Comparison of ENCODE assay signal across 23 cellular contexts in the genomic region with DNA sequence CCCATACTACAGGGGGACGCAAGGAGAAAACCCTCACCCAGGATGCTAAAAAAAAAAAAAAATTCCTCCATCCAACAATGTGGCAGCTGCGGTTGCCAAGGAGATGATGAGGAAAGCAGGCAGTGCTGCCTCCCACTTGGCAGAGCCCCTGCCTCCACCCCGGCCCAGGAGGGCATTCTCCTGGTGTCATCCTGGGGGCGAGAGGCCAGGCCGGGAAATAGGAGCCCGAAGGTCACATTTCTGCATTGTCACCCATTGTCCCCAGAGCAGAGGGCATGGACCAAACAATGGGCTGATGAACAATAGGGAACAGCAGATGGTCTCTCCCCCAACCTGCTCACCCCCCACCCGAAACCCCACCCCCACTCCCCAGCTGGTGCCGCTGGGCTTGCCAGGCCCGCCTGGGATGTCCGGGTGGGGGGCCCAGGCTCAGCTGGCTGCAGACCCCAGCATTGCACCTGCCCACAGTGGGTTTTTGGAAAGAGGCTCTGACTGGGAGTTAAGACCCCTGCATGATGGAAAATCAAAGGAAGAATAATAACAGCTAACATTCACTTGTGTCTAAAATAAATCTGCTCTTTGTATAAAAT. TPM values are rescaled to one million over a fixed set of nuclear protein-coding genes. Genes with fewer than 3 reads are reported as not detected.
DNase-seq lines count a peak whose midpoint lies in the region; ATAC-seq, FAIRE-seq and TF ChIP-seq lines count a peak whose summit lies in the region.
"Had no signal": no experiment of that assay in that cellular context is flagged by ENCODE, and none has a peak within 500 bp of the region (broad histone marks: within the 10 kb centered on the region; RNA-seq: fewer than 3 reads in every experiment).

No MANE protein-coding gene starts in this region.

- peaks cover 0 to 5% of the 10 kb centered on the region in 2 donors for H3K27me3 ChIP-seq in uterus
- H3K27me3 ChIP-seq: ascending aorta, vagina had no signal

- H3K36me3 ChIP-seq in uterus (no peaks in the 10 kb centered on the region), kidney (ENCODE audit: control insufficient read depth in 1 of 2, insufficient read depth in 2 of 2, low read length in 2 of 2) (no peaks in the 10 kb centered on the region)
- H3K36me3 ChIP-seq: ascending aorta, gastroesophageal sphincter, vagina had no signal

- H3K4me3 ChIP-seq in uterus (no peak overlapping the region), kidney (ENCODE audit: low read length in 2 of 2) (no peak overlapping the region)
- H3K4me3 ChIP-seq: ascending aorta, gastroesophageal sphincter, SK-N-MC, vagina had no signal

- intact Hi-C loops in uterus (cut with DNase I; ENCODE audit: low total_unique reads), result no loop called here
- intact Hi-C loops in kidney (cut with DNase I), result no loop called here

- DNase-seq in D341Med (ENCODE audit: low spot score) (peak; percentile 47), NCI-H2227 treated with DMSO at 0.1 percent for 48 hours (lab: John Stamatoyannopoulos, UW) (peak; percentile 16), glutamatergic neuron (no peak), occipital lobe (lab: John Stamatoyannopoulos, UW) (peak; percentile 62), uterus (no peak), chondrocyte (ENCODE audit: low spot score) (no peak), kidney (no peak)
- DNase-seq: activated CD4-positive, alpha-beta T cell treated with anti-CD3 and anti-CD28 coated beads, Interleukin-2, amount 10 ng/mL, durations not matched to agents 7 days and 5 days; activated CD8-positive, alpha-beta memory T cell treated with anti-CD3 and anti-CD28 coated beads, Interleukin-2, amount 50 U/mL, for 48 hours; immature natural killer cell; mammary epithelial cell; NCI-H187; NCI-H774; right cardiac atrium; stimulated activated naive CD8-positive, alpha-beta T cell treated with anti-CD3 and anti-CD28 coated beads, Interleukin-15, amount 100 ng/mL, for 72 hours had no signal

- H3K4me1 Mint-ChIP-seq in glutamatergic neuron (ENCODE audit: low read depth, unreplicated experiment) (peaks cover 19% of the 10 kb centered on the region), chondrocyte (ENCODE audit: low read depth) (no peaks in the 10 kb centered on the region)
- H3K4me1 Mint-ChIP-seq: activated CD4-positive, alpha-beta T cell treated with anti-CD3 and anti-CD28 coated beads, Interleukin-2, amount 10 ng/mL, durations not matched to agents 7 days and 5 days; immature natural killer cell; stimulated activated naive CD8-positive, alpha-beta T cell treated with anti-CD3 and anti-CD28 coated beads, Interleukin-15, amount 100 ng/mL, for 72 hours had no signal

- no peak for FAIRE-seq in kidney (lab: Jason Lieb, UNC)
- FAIRE-seq: colon had no signal

- H3K9me3 Mint-ChIP-seq in glutamatergic neuron (ENCODE audit: unreplicated experiment), result no peaks in the 10 kb centered on the region
- no peaks in the 10 kb centered on the region for H3K9me3 Mint-ChIP-seq in chondrocyte (ENCODE audit: low read depth)
- H3K9me3 Mint-ChIP-seq: activated CD4-positive, alpha-beta T cell treated with anti-CD3 and anti-CD28 coated beads, Interleukin-2, amount 10 ng/mL, durations not matched to agents 7 days and 5 days; immature natural killer cell; natural killer cell treated with Interleukin-12 subunit alpha and Interleukin-12 subunit beta and Interleukin-15 and Interleukin-18, amount 100 ng/mL, for 72 hours; stimulated activated naive CD8-positive, alpha-beta T cell treated with anti-CD3 and anti-CD28 coated beads, Interleukin-15, amount 100 ng/mL, for 72 hours had no signal

- no peak for ATAC-seq in HG02763 (IDR thresholded peaks at IDR 0.05; ENCODE audit: unreplicated experiment)
- ATAC-seq: gastroesophageal sphincter; natural killer cell treated with Interleukin-12 subunit alpha and Interleukin-12 subunit beta and Interleukin-15 and Interleukin-18, amount 100 ng/mL, for 72 hours; Panc1; right cardiac atrium; stimulated activated naive CD8-positive, alpha-beta T cell treated with anti-CD3 and anti-CD28 coated beads, Interleukin-15, amount 100 ng/mL, for 72 hours had no signal

- H3K4me3 Mint-ChIP-seq in glutamatergic neuron (ENCODE audit: unreplicated experiment) (no peak overlapping the region), chondrocyte (ENCODE audit: unreplicated experiment) (no peak overlapping the region)
- H3K4me3 Mint-ChIP-seq: activated CD4-positive, alpha-beta T cell treated with anti-CD3 and anti-CD28 coated beads, Interleukin-2, amount 10 ng/mL, durations not matched to agents 7 days and 5 days; immature natural killer cell; natural killer cell treated with Interleukin-12 subunit alpha and Interleukin-12 subunit beta and Interleukin-15 and Interleukin-18, amount 100 ng/mL, for 72 hours; stimulated activated naive CD8-positive, alpha-beta T cell treated with anti-CD3 and anti-CD28 coated beads, Interleukin-15, amount 100 ng/mL, for 72 hours had no signal

- TF ChIP-seq CTCF in glutamatergic neuron (IDR thresholded peaks at IDR 0.05; ENCODE audit: partially characterized antibody, unreplicated experiment) (no peak), uterus (IDR thresholded peaks at IDR 0.05) (no peak), chondrocyte (IDR thresholded peaks at IDR 0.05) (no peak), kidney (IDR thresholded peaks at IDR 0.05; ENCODE audit: borderline replicate concordance, extremely low read depth, insufficient read depth) (no peak)

- H3K9ac ChIP-seq in kidney (ENCODE audit: low read length in 2 of 2), result no peak overlapping the region

- no peak for TF ChIP-seq POLR2A in uterus (IDR thresholded peaks at IDR 0.05)

- H3K4me1 ChIP-seq in uterus, result no peaks in the 10 kb centered on the region
- no peaks in the 10 kb centered on the region for H3K4me1 ChIP-seq in kidney (ENCODE audit: control insufficient read depth in 1 of 2, insufficient read depth in 1 of 2, low read depth in 1 of 2, low read length in 2 of 2)
- H3K4me1 ChIP-seq: ascending aorta, gastroesophageal sphincter, vagina had no signal

- H3K27me3 Mint-ChIP-seq in glutamatergic neuron (ENCODE audit: unreplicated experiment) (peaks cover 2% of the 10 kb centered on the region), chondrocyte (ENCODE audit: low read depth) (peaks cover 43% of the 10 kb centered on the region)

- H3K27ac ChIP-seq in uterus (no peak overlapping the region), kidney (ENCODE audit: low read depth in 2 of 2, low read length in 2 of 2) (no peak overlapping the region)
- H3K27ac ChIP-seq: ascending aorta, gastroesophageal sphincter, SK-N-MC, vagina had no signal

- H3K9me3 ChIP-seq in uterus (no peaks in the 10 kb centered on the region), kidney (ENCODE audit: control insufficient read depth in 1 of 2, low read length in 2 of 2) (no peaks in the 10 kb centered on the region)
- H3K9me3 ChIP-seq: ascending aorta, gastroesophageal sphincter, vagina had no signal

- H3K36me3 Mint-ChIP-seq in glutamatergic neuron (ENCODE audit: unreplicated experiment) (peaks cover 5% of the 10 kb centered on the region), chondrocyte (ENCODE audit: low read depth) (no peaks in the 10 kb centered on the region)
- H3K36me3 Mint-ChIP-seq: immature natural killer cell; natural killer cell treated with Interleukin-12 subunit alpha and Interleukin-12 subunit beta and Interleukin-15 and Interleukin-18, amount 100 ng/mL, for 72 hours had no signal

- H3K27ac Mint-ChIP-seq in glutamatergic neuron (ENCODE audit: unreplicated experiment) (peak overlapping the region; percentile 12), chondrocyte (ENCODE audit: unreplicated experiment) (no peak overlapping the region)
- H3K27ac Mint-ChIP-seq: activated CD4-positive, alpha-beta T cell treated with anti-CD3 and anti-CD28 coated beads, Interleukin-2, amount 10 ng/mL, durations not matched to agents 7 days and 5 days; immature natural killer cell; natural killer cell treated with Interleukin-12 subunit alpha and Interleukin-12 subunit beta and Interleukin-15 and Interleukin-18, amount 100 ng/mL, for 72 hours; stimulated activated naive CD8-positive, alpha-beta T cell treated with anti-CD3 and anti-CD28 coated beads, Interleukin-15, amount 100 ng/mL, for 72 hours had no signal

RNA-seq across cellular contexts. Expression of a gene that starts 37.3 kb away (rescaled TPM):
- 120 TPM for total RNA-seq in glutamatergic neuron (ENCODE audit: unreplicated experiment)
- 77.2 TPM for total RNA-seq in occipital lobe
- 10 to 100 TPM; 12.6 to 37.3 (median 19.4) TPM for total RNA-seq in uterus
- 8.7 to 13.2 TPM (median 12.9 TPM) in 3 replicates for total RNA-seq in chondrocyte
- 80.6 TPM for total RNA-seq in kidney
- 120 TPM for polyA plus RNA-seq in kidney (ENCODE audit: insufficient read depth, low read depth, low replicate concordance)

RNA-seq across cellular contexts. Expression of a gene that starts 59.2 kb away (rescaled TPM):
- total RNA-seq in glutamatergic neuron (ENCODE audit: unreplicated experiment), result 32.4 TPM
- 17.5 TPM for total RNA-seq in occipital lobe
- 10 to 100 TPM; 14.1 to 35.9 (median 29.3) TPM for total RNA-seq in uterus
- total RNA-seq in chondrocyte, result 30.8 to 38.2 TPM (median 36.2 TPM) in 3 replicates
- 33.0 TPM for total RNA-seq in kidney
- 40.0 TPM for polyA plus RNA-seq in kidney (ENCODE audit: insufficient read depth, low read depth, low replicate concordance)

Comparison
In these comparisons a context has a peak if more than half of its experiments do, and no peak if none do; other contexts are left out.
1. DNase-seq: peak in D341Med (single experiment), NCI-H2227 treated with DMSO at 0.1 percent for 48 hours (single experiment) and occipital lobe (single experiment); none in glutamatergic neuron (single experiment), uterus (0 of 2), chondrocyte (single experiment) and kidney (single experiment).